ENCODE assay signal across 24 cellular contexts in the genomic region with DNA sequence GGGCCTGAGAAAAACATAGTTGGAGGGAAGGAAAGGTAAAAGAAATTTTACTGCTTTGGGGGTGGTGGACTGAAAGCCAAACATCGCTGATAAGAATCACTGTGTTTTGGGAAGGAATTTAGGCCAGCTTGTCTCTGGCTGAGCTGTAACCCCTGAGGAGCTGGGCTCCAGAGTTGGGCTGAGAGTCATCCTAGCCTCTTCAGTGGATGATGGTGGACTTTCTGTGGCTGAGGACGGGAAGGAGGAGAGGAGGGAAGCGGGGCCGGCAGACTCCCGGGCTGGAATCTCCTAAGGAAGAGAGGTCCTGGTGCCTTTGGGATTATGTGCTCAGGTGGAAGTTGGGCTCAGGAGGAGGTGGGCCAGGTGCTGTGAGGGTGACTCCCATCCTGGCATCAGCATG. TPM values are rescaled to one million over a fixed set of nuclear protein-coding genes. Genes with fewer than 3 reads are reported as not detected.
"Had no signal": no experiment of that assay in that cellular context is flagged by ENCODE, and none has a peak within 500 bp of the region (broad histone marks: within the 10 kb centered on the region; RNA-seq: fewer than 3 reads in every experiment).

No MANE protein-coding gene starts in this region.

- H3K27ac ChIP-seq: SJSA1, SK-N-MC had no signal

- H3K9me3 ChIP-seq: SJSA1 had no signal

- FAIRE-seq: RCC 7860 had no signal

- DNase-seq: KBM-7, MV-4-11, NCI-H1048, NCI-H1105, NCI-H1417, NCI-H1436 treated with DMSO at 0.1 percent for 48 hours, NCI-H1694, NCI-H1930, NCI-H2081, NCI-H2107, NCI-H226, NCI-H446, NCI-H510A, NCI-H524 treated with DMSO at 0.1 percent for 48 hours, NCI-H69, NCI-H774, Right ventricle myocardium superior, RPMI8226, SIG-M5 had no signal

- H3K4me1 ChIP-seq: SJSA1 had no signal

- H3K36me3 ChIP-seq: SJSA1 had no signal

- H3K4me3 ChIP-seq: SJSA1, SK-N-MC had no signal

RNA-seq across cellular contexts. Expression of a gene that starts 8.6 kb away (rescaled TPM):
- total RNA-seq: LHCN-M2, MCF 10A, SJSA1 had no signal
